In genomic region chr17:67365762-67366192, GRCh38 we compare ENCODE assay signal across 8 cellular contexts. TPM values are rescaled to one million over a fixed set of nuclear protein-coding genes. Genes with fewer than 3 reads are reported as not detected.
DNase-seq lines count a peak whose midpoint lies in the region; TF ChIP-seq lines count a peak whose summit lies in the region.

No MANE protein-coding gene starts in this region.

- peaks cover 12% of the 10 kb centered on the region for H3K4me1 ChIP-seq in ES-I3 (ENCODE audit: insufficient read depth, low read length)
- H3K4me1 ChIP-seq in duodenal mucosa (ENCODE audit: control insufficient read depth in 1 of 2, insufficient read depth in 2 of 2, low read length in 2 of 2): peaks cover 17 to 20% of the 10 kb centered on the region in 2 donors
- H3K4me1 ChIP-seq in mucosa of rectum (ENCODE audit: control insufficient read depth in 2 of 2, insufficient read depth in 2 of 2, low read length in 2 of 2): peaks cover 10 to 13% of the 10 kb centered on the region in 2 donors

- H3K9ac ChIP-seq in ES-I3 (ENCODE audit: low read depth, low read length) (peak overlapping the region; percentile 97), duodenal mucosa (ENCODE audit: low read depth in 1 of 2, low read length in 2 of 2) (peak overlapping the region; percentile 95 to 98), mucosa of rectum (ENCODE audit: low read depth in 1 of 2, low read length in 2 of 2) (peak overlapping the region; percentile 63 to 94)

- 0 out of 2 replicates have a peak, but pooled peaks cover 3% of the 10 kb centered on the region for H3K36me3 ChIP-seq in ES-I3 (ENCODE audit: insufficient read depth, low read length)
- peaks cover 0 to 5% of the 10 kb centered on the region in 2 donors for H3K36me3 ChIP-seq in duodenal mucosa (ENCODE audit: control insufficient read depth in 1 of 2, insufficient read depth in 2 of 2, low read length in 2 of 2)
- H3K36me3 ChIP-seq in mucosa of rectum (ENCODE audit: control insufficient read depth in 2 of 2, insufficient read depth in 2 of 2, low read length in 2 of 2): peaks cover 4 to 5% of the 10 kb centered on the region in 2 donors

- peak overlapping the region; percentile 72 for H3K27ac ChIP-seq in duodenal mucosa (ENCODE audit: low read depth, low read length)
- H3K27ac ChIP-seq in mucosa of rectum (ENCODE audit: low read depth in 2 of 2, low read length in 2 of 2): peak overlapping the region; percentile 85 to 89

- DNase-seq in HFF-Myc (ENCODE audit: extremely low read depth, low read depth) (no peak), RPMI7951 (ENCODE audit: low read depth) (peak; percentile 69), cerebellar nuclear complex (lab: John Stamatoyannopoulos, UW) (no peak), DMS79 (lab: John Stamatoyannopoulos, UW) (no peak), cerebellum (ENCODE audit: low spot score) (no peak)

- TF ChIP-seq CTCF in HFF-Myc (IDR thresholded peaks at IDR 0.05; ENCODE audit: low read depth, low read length, missing control alignments): no peak

- H3K27me3 ChIP-seq in duodenal mucosa (ENCODE audit: control insufficient read depth in 1 of 2, insufficient read depth in 2 of 2, low read length in 2 of 2) (no peaks in the 10 kb centered on the region), mucosa of rectum (ENCODE audit: control insufficient read depth in 2 of 2, insufficient read depth in 2 of 2, low read length in 2 of 2) (no peaks in the 10 kb centered on the region)

- H3K9me3 ChIP-seq in ES-I3 (ENCODE audit: control insufficient read depth, insufficient read depth, low read length): no peaks in the 10 kb centered on the region
- no peaks in the 10 kb centered on the region for H3K9me3 ChIP-seq in duodenal mucosa (ENCODE audit: control insufficient read depth in 1 of 2, low read length in 2 of 2)
- H3K9me3 ChIP-seq in mucosa of rectum (ENCODE audit: control insufficient read depth in 2 of 2, low read length in 2 of 2): no peaks in the 10 kb centered on the region

- H3K4me3 ChIP-seq in HFF-Myc (replicated peaks; ENCODE audit: low read depth, low read length) (peak overlapping the region; percentile 74), duodenal mucosa (ENCODE audit: low read depth in 1 of 2, low read length in 2 of 2) (peak overlapping the region; percentile 82 to 88), mucosa of rectum (ENCODE audit: low read length in 2 of 2) (peak overlapping the region; percentile 78 to 85)

RNA-seq across cellular contexts. Expression of gene PSMD12, which starts 0.6 kb away (rescaled TPM):
- total RNA-seq in RPMI7951 (2014; rRNA removed; shearing (Covaris generic)): 24.4 and 24.8 TPM in 2 replicates
- 45.5 TPM for total RNA-seq in cerebellum

RNA-seq across cellular contexts. Expression of gene PITPNC1, which starts 11.3 kb away (rescaled TPM):
- total RNA-seq in RPMI7951 (2014; rRNA removed; shearing (Covaris generic)): 16.9 and 23.6 TPM in 2 replicates
- 44.2 TPM for total RNA-seq in cerebellum
